In the genomic region with DNA sequence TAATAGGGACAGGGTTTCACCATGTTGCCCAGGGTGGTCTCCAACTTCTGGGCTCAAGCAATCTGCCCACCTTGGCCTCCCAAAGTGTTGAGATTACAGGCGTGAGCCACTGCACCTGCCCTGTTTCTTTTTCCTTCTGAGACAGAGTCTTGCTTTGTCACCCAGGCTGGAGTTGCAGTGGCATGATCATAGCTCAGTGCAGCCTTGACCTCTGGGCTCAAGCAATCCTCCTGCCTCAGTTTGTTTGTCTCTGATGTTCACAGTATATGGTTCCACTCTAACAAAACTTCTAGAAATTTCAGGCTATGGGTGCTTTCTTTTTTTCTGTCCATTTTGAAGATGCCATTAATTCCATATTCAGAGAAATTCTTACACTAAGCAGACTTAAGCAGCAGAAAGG, we compare ENCODE assay signal across 34 cellular contexts. TPM values are rescaled to one million over a fixed set of nuclear protein-coding genes. Genes with fewer than 3 reads are reported as not detected.
DNase-seq lines count a peak whose midpoint lies in the region; ATAC-seq, FAIRE-seq and TF ChIP-seq lines count a peak whose summit lies in the region.
"Had no signal": no experiment of that assay in that cellular context is flagged by ENCODE, and none has a peak within 500 bp of the region (broad histone marks: within the 10 kb centered on the region; RNA-seq: fewer than 3 reads in every experiment).

No MANE protein-coding gene starts in this region.

- in situ Hi-C loops in HepG2 (cut with HindIII; ENCODE audit: extremely low pct_ligation_motif_present, low pct_unique_long_range_greater_than_20kb), result no loop called here

- H3K9me3 Mint-ChIP-seq in central memory CD8-positive, alpha-beta T cell, result no peaks in the 10 kb centered on the region
- no peaks in the 10 kb centered on the region for H3K9me3 Mint-ChIP-seq in nephron progenitor cell
- H3K9me3 Mint-ChIP-seq: CD14-positive monocyte; CD4-positive, alpha-beta memory T cell; CD4-positive, alpha-beta T cell; CD4-positive, CD25-positive, alpha-beta regulatory T cell; CD8-positive, alpha-beta memory T cell; CD8-positive, alpha-beta T cell had no signal

- BruUV-seq in HepG2 (replicated peaks; lab: Mats Ljungman, UMichigan), result no TSS peak

- TF ChIP-seq POLR2A in HepG2 (IDR thresholded peaks at IDR 0.05; ENCODE audit: insufficient read depth in 1 of 2, low read depth in 2 of 2, low read length in 2 of 2) (no peak), right lobe of liver (IDR thresholded peaks at IDR 0.05) (no peak), stomach (IDR thresholded peaks at IDR 0.05) (no peak)

- no peak for ATAC-seq in HepG2
- ATAC-seq in right lobe of liver, result no peak
- no peak for ATAC-seq in central memory CD8-positive, alpha-beta T cell (replicated peaks; ENCODE audit: extremely low read depth, poor library complexity, severe bottlenecking)
- ATAC-seq: A549; CD8-positive, alpha-beta T cell had no signal

- POLR2A ChIA-PET in HepG2 (lab: Yijun Ruan, JAX), result no interaction called here

- no peak for TF ChIP-seq RAD21 in HepG2 (CRISPR knock-in tag; IDR thresholded peaks at IDR 0.05)

- H3K27ac ChIP-seq in HepG2 (ENCODE audit: extremely low read length, insufficient read depth, low read length) (peak overlapping the region; percentile 7), right lobe of liver (no peak overlapping the region), stomach (no peak overlapping the region)
- H3K27ac ChIP-seq: 22Rv1; A549; BLaER1; BLaER1 treated with 17β-estradiol and CSF1 and Interleukin-3, amounts not matched to agents 10 nM and 100 nM; C4-2B had no signal

- H3K4me1 Mint-ChIP-seq in central memory CD8-positive, alpha-beta T cell, result no peaks in the 10 kb centered on the region
- H3K4me1 Mint-ChIP-seq in nephron progenitor cell, result no peaks in the 10 kb centered on the region
- H3K4me1 Mint-ChIP-seq: B cell, CD14-positive monocyte had no signal

- H3K27me3 ChIP-seq in HepG2 (ENCODE audit: control insufficient read depth in 1 of 2, insufficient read depth in 2 of 2, low read length in 2 of 2), result no peaks in the 10 kb centered on the region
- no peaks in the 10 kb centered on the region for H3K27me3 ChIP-seq in right lobe of liver
- no peaks in the 10 kb centered on the region for H3K27me3 ChIP-seq in stomach
- H3K27me3 ChIP-seq: BE2C; BLaER1; BLaER1 treated with 17β-estradiol and CSF1 and Interleukin-3, amounts not matched to agents 10 nM and 100 nM had no signal

- 87% methylated on average over 1 of the region's 1 CpG for WGBS in HepG2 (ENCODE audit: low lambda C conversion rate)
- no CpG with 5 or more reads among the region's 1 CpG for WGBS in right lobe of liver (ENCODE audit: insufficient coverage, low coverage, low lambda C conversion rate, missing lambda C conversion rate)
- 88 to 95% (median 93%) methylated on average over 1 of the region's 1 CpG for WGBS in stomach, 5 donors

- H3K27ac Mint-ChIP-seq in central memory CD8-positive, alpha-beta T cell (ENCODE audit: low read depth), result peak overlapping the region; percentile 6
- peak overlapping the region; percentile 36 for H3K27ac Mint-ChIP-seq in nephron progenitor cell
- H3K27ac Mint-ChIP-seq: B cell; CD14-positive monocyte; CD4-positive, alpha-beta T cell; CD4-positive, CD25-positive, alpha-beta regulatory T cell; CD8-positive, alpha-beta T cell had no signal

- H3K79me2 ChIP-seq in HepG2 (ENCODE audit: insufficient read depth, low read length), result no peaks in the 10 kb centered on the region

- no peak overlapping the region for H3K4me3 Mint-ChIP-seq in central memory CD8-positive, alpha-beta T cell
- no peak overlapping the region for H3K4me3 Mint-ChIP-seq in nephron progenitor cell
- H3K4me3 Mint-ChIP-seq: B cell; CD14-positive monocyte; CD4-positive, alpha-beta memory T cell; CD4-positive, alpha-beta T cell; CD4-positive, CD25-positive, alpha-beta regulatory T cell; CD8-positive, alpha-beta memory T cell; CD8-positive, alpha-beta T cell had no signal

- TF ChIP-seq EP300 in HepG2 (IDR thresholded peaks at IDR 0.05; ENCODE audit: low read depth in 2 of 2, low read length in 2 of 2), result no peak
- no peak for TF ChIP-seq EP300 in HepG2 (CRISPR knock-in tag; IDR thresholded peaks at IDR 0.05; ENCODE audit: borderline replicate concordance)
- no peak for TF ChIP-seq EP300 in stomach (IDR thresholded peaks at IDR 0.05)

- no peaks in the 10 kb centered on the region for H4K20me1 ChIP-seq in HepG2 (ENCODE audit: insufficient read depth, low read length)
- H4K20me1 ChIP-seq: BLaER1 had no signal

- 0 out of 2 replicates have a peak overlapping the region, but pooled peaks have one; percentile 12 for H3K4me2 ChIP-seq in HepG2 (ENCODE audit: low read depth, low read length)
- H3K4me2 ChIP-seq: A549; BLaER1; BLaER1 treated with 17β-estradiol and CSF1 and Interleukin-3, amounts not matched to agents 10 nM and 100 nM had no signal

- H3K9ac ChIP-seq in HepG2 (ENCODE audit: insufficient read depth, low read depth, low read length), result no peak overlapping the region
- H3K9ac ChIP-seq: BLaER1; BLaER1 treated with 17β-estradiol and CSF1 and Interleukin-3, amounts not matched to agents 10 nM and 100 nM had no signal

- H3K4me3 ChIP-seq in HepG2 (replicated peaks in 1 of 3; ENCODE audit: insufficient read depth in 1 of 3, low read depth in 2 of 3, low read length in 3 of 3), result no peak overlapping the region
- no peak overlapping the region for H3K4me3 ChIP-seq in right lobe of liver
- H3K4me3 ChIP-seq in stomach, result no peak overlapping the region
- H3K4me3 ChIP-seq: A549; BLaER1; BLaER1 treated with 17β-estradiol and CSF1 and Interleukin-3, amounts not matched to agents 10 nM and 100 nM had no signal

- H3K27me3 Mint-ChIP-seq in central memory CD8-positive, alpha-beta T cell, result no peaks in the 10 kb centered on the region
- peaks cover under 1% of the 10 kb centered on the region for H3K27me3 Mint-ChIP-seq in nephron progenitor cell (ENCODE audit: low read depth, poor library complexity)
- H3K27me3 Mint-ChIP-seq: B cell; CD4-positive, alpha-beta memory T cell; CD4-positive, alpha-beta T cell; CD4-positive, CD25-positive, alpha-beta regulatory T cell; CD8-positive, alpha-beta memory T cell had no signal

- H3K36me3 ChIP-seq in HepG2 (replicated peaks in 1 of 2; ENCODE audit: control insufficient read depth in 1 of 2, insufficient read depth in 2 of 2, low read length in 2 of 2), result peaks cover 0 to 3% of the 10 kb centered on the region in 2 experiments; a peak in 1 of 5 replicates
- peaks cover 0 to 2% (median 0%) of the 10 kb centered on the region in 4 donors for H3K36me3 ChIP-seq in right lobe of liver
- H3K36me3 ChIP-seq in stomach, result peaks cover 0 to 7% (median 2%) of the 10 kb centered on the region in 4 donors
- H3K36me3 ChIP-seq: BE2C had no signal

- H3K9me3 ChIP-seq in HepG2 (ENCODE audit: low read length) (no peaks in the 10 kb centered on the region), right lobe of liver (no peaks in the 10 kb centered on the region), stomach (no peaks in the 10 kb centered on the region)
- H3K9me3 ChIP-seq: A549; BE2C; BLaER1; BLaER1 treated with 17β-estradiol and CSF1 and Interleukin-3, amounts not matched to agents 10 nM and 100 nM; Caco-2 had no signal

- H3K4me1 ChIP-seq in HepG2 (ENCODE audit: insufficient read depth, low read length) (peaks cover 12% of the 10 kb centered on the region), right lobe of liver (no peaks in the 10 kb centered on the region), stomach (no peaks in the 10 kb centered on the region)
- H3K4me1 ChIP-seq: A549; BE2C; BLaER1; BLaER1 treated with 17β-estradiol and CSF1 and Interleukin-3, amounts not matched to agents 10 nM and 100 nM; Caco-2 had no signal

- intact Hi-C loops in HepG2 (cut with micrococcal nuclease; ENCODE audit: unreplicated experiment) (no loop called here), right lobe of liver (cut with DNase I) (no loop called here), stomach (cut with DNase I; ENCODE audit: low total_unique reads) (no loop called here)

- DNase-seq in HepG2 (ENCODE audit: low spot score) (no peak), right lobe of liver (no peak), nephron progenitor cell (no peak), stomach (no peak), frontal cortex (ENCODE audit: low spot score in 2 of 2) (no peak)
- no peak for DNase-seq in central memory CD8-positive, alpha-beta T cell (ENCODE audit: low spot score in 2 of 2)
- DNase-seq: 8988T; ACHN; AML-193; BE2C; C1 segment of cervical spinal cord; Caco-2; Calu3; CD4-positive, alpha-beta memory T cell; CD4-positive, alpha-beta T cell; CD4-positive, CD25-positive, alpha-beta regulatory T cell; CD8-positive, alpha-beta memory T cell; CD8-positive, alpha-beta T cell; COR-L47; DMS 273 treated with DMSO at 0.1 percent for 48 hours; DMS153; DMS53; DMS79; DMS79 treated with DMSO at 0.1 percent for 48 hours; DND-41; EL had no signal

- H2AFZ ChIP-seq in HepG2 (ENCODE audit: low read length), result no peak overlapping the region

- H3K36me3 Mint-ChIP-seq in central memory CD8-positive, alpha-beta T cell (ENCODE audit: insufficient read depth), result peaks cover 5% of the 10 kb centered on the region
- no peaks in the 10 kb centered on the region for H3K36me3 Mint-ChIP-seq in nephron progenitor cell (ENCODE audit: low read depth)

- TF ChIP-seq CTCF in HepG2 (CRISPR knock-in tag; IDR thresholded peaks at IDR 0.05) (no peak), right lobe of liver (IDR thresholded peaks at IDR 0.05) (no peak), nephron progenitor cell (IDR thresholded peaks at IDR 0.05) (no peak), stomach (IDR thresholded peaks at IDR 0.05) (no peak)

- FAIRE-seq in HepG2 (lab: Jason Lieb, UNC) (no peak), frontal cortex (lab: Jason Lieb, UNC) (no peak)
- FAIRE-seq: A204.1, A549 had no signal

- CTCF ChIA-PET in HepG2 (lab: Yijun Ruan, JAX; ENCODE audit: low intra/inter-chr PET ratio, low total read pairs), result no interaction called here

RNA-seq across cellular contexts. Expression of a gene that starts 33.1 kb away (rescaled TPM):
- total RNA-seq in HepG2 (2016; rRNA removed; fragmentation: Illumina TruSeq; extraction: Trizol) (36.0 and 43.3 TPM in 2 replicates), right lobe of liver (1 to 10 TPM; 5.2 to 8.0 (median 7.0) TPM), stomach (10 to 100 TPM in 1 of 5 donors, 1 to 10 TPM in 4; 5.8 to 91.6 (median 7.6) TPM), frontal cortex (52.2 TPM)
- 9.0 and 9.2 TPM in 2 replicates for total RNA-seq in HepG2 (2016; cell fraction: cytosol; rRNA removed; fragmentation: Illumina TruSeq; extraction: Trizol; ENCODE audit: low read depth)
- total RNA-seq in HepG2 (2016; cell fraction: insoluble cytoplasmic fraction; rRNA removed; fragmentation: Illumina TruSeq; extraction: Trizol), result 32.4 and 40.5 TPM in 2 replicates
- 19.9 and 20.6 TPM in 2 replicates for total RNA-seq in HepG2 (2016; cell fraction: membrane; rRNA removed; fragmentation: Illumina TruSeq; extraction: Trizol)
- 19.9 and 21.0 TPM in 2 replicates for total RNA-seq in HepG2 (2016; cell fraction: nucleus; rRNA removed; fragmentation: Illumina TruSeq; extraction: Trizol)
- polyA plus RNA-seq in HepG2 (2011; rRNA removed) (34.7 and 40.5 TPM in 2 replicates), stomach (10 to 100 TPM; 14.6 to 21.7 (median 16.1) TPM)
- 22.4 and 29.5 TPM in 2 replicates for polyA plus RNA-seq in HepG2 (2011; cell fraction: cytosol; rRNA removed)
- polyA plus RNA-seq in HepG2 (2011; cell fraction: nucleus; rRNA removed), result 23.6 and 25.0 TPM in 2 replicates
- 22.6 and 26.8 TPM in 2 replicates for polyA plus RNA-seq in HepG2 (2012)
- polyA plus RNA-seq in HepG2 (2016; cell fraction: cytosol; fragmentation: Illumina TruSeq; extraction: Trizol; ENCODE audit: low read depth), result 8.7 and 8.9 TPM in 2 replicates
- 48.1 and 49.0 TPM in 2 replicates for polyA plus RNA-seq in HepG2 (2016; cell fraction: insoluble cytoplasmic fraction; fragmentation: Illumina TruSeq; extraction: Trizol; ENCODE audit: low read depth)
- polyA plus RNA-seq in HepG2 (2016; cell fraction: membrane; fragmentation: Illumina TruSeq; extraction: Trizol; ENCODE audit: low read depth), result 17.2 and 18.2 TPM in 2 replicates
- 38.9 and 42.1 TPM in 2 replicates for polyA plus RNA-seq in HepG2 (2016; cell fraction: nucleus; fragmentation: Illumina TruSeq; extraction: Trizol; ENCODE audit: insufficient read depth, low read depth)
- 44.9 and 55.2 TPM in 2 replicates for polyA minus RNA-seq in HepG2 (2011; rRNA and poly(A)+ RNA removed; ENCODE audit: low replicate concordance)
- 25.7 and 31.2 TPM in 2 replicates for polyA minus RNA-seq in HepG2 (2011; cell fraction: cytosol; rRNA and poly(A)+ RNA removed)
- polyA minus RNA-seq in HepG2 (2011; cell fraction: nucleus; rRNA and poly(A)+ RNA removed), result 16.4 and 19.6 TPM in 2 replicates
